Comparison of ENCODE assay signal across 8 cellular contexts in the genomic region with DNA sequence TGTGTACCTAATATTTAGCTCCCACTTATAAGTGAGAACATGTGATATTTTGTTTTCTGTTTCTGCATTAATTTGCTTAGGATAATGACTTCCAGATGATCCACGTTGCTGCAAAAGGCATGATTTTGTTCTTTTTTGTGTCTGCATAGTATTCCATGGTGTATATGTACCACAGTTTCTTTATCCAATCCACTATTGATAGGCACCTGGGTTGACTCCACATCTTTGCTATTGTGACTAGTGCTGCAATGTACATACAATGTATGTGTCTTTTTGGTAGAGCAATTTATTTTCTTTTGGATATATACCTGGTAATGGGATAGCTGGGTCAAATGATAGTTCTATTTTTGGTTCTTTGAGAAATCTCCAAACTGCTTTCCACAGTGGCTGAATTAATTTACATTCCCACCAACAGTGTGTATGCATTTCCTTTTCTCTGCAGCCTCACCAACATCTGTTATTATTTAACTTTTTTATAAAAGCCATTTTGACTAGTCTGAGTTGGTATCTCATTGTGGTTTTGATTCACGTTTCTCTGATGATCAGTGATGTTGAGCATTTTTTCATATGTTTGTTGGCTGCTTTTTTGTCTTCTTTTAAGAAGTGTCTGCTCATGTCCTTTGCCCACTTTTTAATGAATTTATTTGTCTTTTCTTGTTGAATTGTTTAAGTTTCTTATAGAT.
DNase-seq lines count a peak whose midpoint lies in the region; FAIRE-seq and TF ChIP-seq lines count a peak whose summit lies in the region.
"Not testable (repeated sequence)": the region's sequence is repeated elsewhere in the genome, so short reads cannot be mapped to it uniquely, and the experiment has no call there.

No MANE protein-coding gene starts in this region.

- not testable (repeated sequence) for H3K9me3 Mint-ChIP-seq in astrocyte (ENCODE audit: unreplicated experiment)

- H3K4me3 ChIP-seq in AG04449 (ENCODE audit: low read depth, low read length); SK-N-MC; astrocyte (ENCODE audit: insufficient read depth, low read depth, low read length); fibroblast of the aortic adventitia (ENCODE audit: low read depth, low read length): not testable (repeated sequence)

- DNase-seq in AG04449 (ENCODE audit: low read depth, low spot score) (peak; percentile 33), EL (peak; percentile 33), HCEC 1CT (peak; percentile 43), HS-5 (ENCODE audit: low read depth) (peak; percentile 29), fibroblast of gingiva (ENCODE audit: low read depth) (peak; percentile 71), fibroblast of the aortic adventitia (ENCODE audit: low read depth) (peak; percentile 64)
- DNase-seq in SK-N-MC (ENCODE audit: low read depth, low spot score); astrocyte (ENCODE audit: low read depth): not testable (repeated sequence)

- H3K36me3 Mint-ChIP-seq in astrocyte (ENCODE audit: low read depth, unreplicated experiment): not testable (repeated sequence)

- H3K9me3 ChIP-seq in SK-N-MC (ENCODE audit: low read depth, low read length): peaks cover 10% of the 10 kb centered on the region; the same call in 1 of the 2 replicates
- H3K9me3 ChIP-seq in astrocyte (ENCODE audit: insufficient read depth, low read depth, low read length): not testable (repeated sequence)

- peak; percentile 66 for FAIRE-seq in astrocyte (lab: Jason Lieb, UNC)

- H3K79me2 ChIP-seq in astrocyte (ENCODE audit: insufficient read depth, low read length): not testable (repeated sequence)

- H3K9ac ChIP-seq in SK-N-MC (ENCODE audit: insufficient read length); astrocyte (ENCODE audit: low read length): not testable (repeated sequence)

- not testable (repeated sequence) for H3K4me3 Mint-ChIP-seq in astrocyte (ENCODE audit: unreplicated experiment)

- H3K4me2 ChIP-seq in astrocyte (ENCODE audit: low read length): not testable (repeated sequence)

- not testable (repeated sequence) for H3K27me3 ChIP-seq in astrocyte (ENCODE audit: insufficient read depth, low read length)

- peak overlapping the region; percentile 85 for H3K27ac ChIP-seq in SK-N-MC
- H3K27ac ChIP-seq in astrocyte (ENCODE audit: low read depth, low read length): not testable (repeated sequence)

- not testable (repeated sequence) for H2AFZ ChIP-seq in astrocyte (ENCODE audit: low read depth, low read length)

- H3K4me1 Mint-ChIP-seq in astrocyte (ENCODE audit: low read depth, unreplicated experiment): not testable (repeated sequence)

- CTCF ChIA-PET in AG04449 (lab: Yijun Ruan, JAX): not testable (repeated sequence)

- not testable (repeated sequence) for H3K27ac Mint-ChIP-seq in astrocyte (ENCODE audit: unreplicated experiment)

- H3K36me3 ChIP-seq in SK-N-MC (ENCODE audit: insufficient read depth, low read length); astrocyte (ENCODE audit: insufficient read depth, low read length): not testable (repeated sequence)

- H3K4me1 ChIP-seq in astrocyte (ENCODE audit: insufficient read depth, low read length): not testable (repeated sequence)

- not testable (repeated sequence) for TF ChIP-seq CTCF in AG04449 (IDR thresholded peaks at IDR 0.05; ENCODE audit: insufficient read depth, low read length, missing control alignments); astrocyte (IDR thresholded peaks at IDR 0.05; ENCODE audit: insufficient read depth, low read depth, low read length); fibroblast of the aortic adventitia (IDR thresholded peaks at IDR 0.05; ENCODE audit: insufficient read depth, low read length)

- not testable (repeated sequence) for H4K20me1 ChIP-seq in astrocyte (ENCODE audit: insufficient read depth, low read length)

- POLR2A ChIA-PET in AG04449 (lab: Yijun Ruan, JAX): not testable (repeated sequence)

- H3K27me3 Mint-ChIP-seq in astrocyte (ENCODE audit: low read depth, unreplicated experiment): not testable (repeated sequence)
